13 cellular contexts compared by ENCODE assay signal in the genomic region with DNA sequence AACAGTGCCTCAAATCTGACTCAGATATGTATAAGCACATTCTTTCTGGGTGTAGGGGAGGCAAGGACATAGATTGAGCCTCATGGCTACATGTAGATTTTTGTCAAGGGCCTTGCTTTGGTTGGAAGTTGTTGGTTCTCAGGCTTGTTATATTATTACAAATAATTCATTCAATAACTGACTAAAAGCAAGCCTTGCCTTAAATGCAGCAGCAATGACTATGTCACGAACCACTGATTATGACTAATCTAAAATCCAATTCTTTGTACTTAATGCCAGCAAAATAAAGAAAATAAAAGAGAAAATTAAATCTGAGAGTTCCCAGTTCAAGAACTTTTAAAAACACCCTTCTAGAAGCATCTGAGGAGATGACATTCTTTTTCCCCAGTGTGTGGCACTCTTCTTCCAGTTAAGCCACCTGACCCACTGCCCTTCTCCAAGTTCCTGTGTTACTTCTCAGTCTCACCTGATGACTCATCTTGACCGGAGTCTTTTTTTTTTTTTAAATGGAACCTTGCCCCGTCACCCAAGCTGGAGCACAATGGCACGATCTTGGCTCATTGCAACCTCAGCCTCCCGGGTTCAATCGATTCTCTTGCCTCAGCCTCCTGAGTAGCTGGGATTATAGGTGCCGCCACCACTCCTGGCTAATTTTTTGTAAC.
DNase-seq lines count a peak whose midpoint lies in the region; ATAC-seq, FAIRE-seq and TF ChIP-seq lines count a peak whose summit lies in the region.
"Had no signal": no experiment of that assay in that cellular context is flagged by ENCODE, and none has a peak within 500 bp of the region (broad histone marks: within the 10 kb centered on the region; RNA-seq: fewer than 3 reads in every experiment).

No MANE protein-coding gene starts in this region.

- no peak overlapping the region for H3K9ac ChIP-seq in kidney (ENCODE audit: low read length in 2 of 2)

- H3K4me1 ChIP-seq in HEK293 (ENCODE audit: control insufficient read depth, insufficient read depth, low read length) (no peaks in the 10 kb centered on the region), kidney (ENCODE audit: control insufficient read depth in 1 of 2, insufficient read depth in 1 of 2, low read depth in 1 of 2, low read length in 2 of 2) (no peaks in the 10 kb centered on the region)
- H3K4me1 ChIP-seq: heart right ventricle had no signal

- H3K4me1 Mint-ChIP-seq in Calu3 (ENCODE audit: low read depth, unreplicated experiment) = peaks cover 31% of the 10 kb centered on the region
- H3K4me1 Mint-ChIP-seq in activated CD4-positive, alpha-beta memory T cell treated with anti-CD3 and anti-CD28 coated beads, Interleukin-2, amount 10 ng/mL, durations not matched to agents 7 days and 5 days = peaks cover 1% of the 10 kb centered on the region
- H3K4me1 Mint-ChIP-seq: activated CD4-positive, alpha-beta T cell treated with anti-CD3 and anti-CD28 coated beads, Interleukin-2, amount 10 ng/mL, durations not matched to agents 7 days and 5 days had no signal

- no peaks in the 10 kb centered on the region for H3K36me3 ChIP-seq in HEK293 (ENCODE audit: control insufficient read depth in 2 of 2, insufficient read depth in 1 of 2, low read length in 2 of 2)
- no peaks in the 10 kb centered on the region for H3K36me3 ChIP-seq in kidney (ENCODE audit: control insufficient read depth in 1 of 2, insufficient read depth in 2 of 2, low read length in 2 of 2)
- H3K36me3 ChIP-seq: heart right ventricle had no signal

- TF ChIP-seq CTCF in Calu3 (IDR thresholded peaks at IDR 0.05; ENCODE audit: unreplicated experiment) = no peak
- no peak for TF ChIP-seq CTCF in HEK293 (tag by site-specific recombination; IDR thresholded peaks at IDR 0.05)
- no peak for TF ChIP-seq CTCF in kidney (IDR thresholded peaks at IDR 0.05; ENCODE audit: borderline replicate concordance, extremely low read depth, insufficient read depth)

- no peak for TF ChIP-seq POLR2A in GM12892 (IDR thresholded peaks at IDR 0.05; ENCODE audit: low read depth, low read length)

- peaks cover 3% of the 10 kb centered on the region for H3K9me3 Mint-ChIP-seq in Calu3 (ENCODE audit: low read depth, unreplicated experiment)
- H3K9me3 Mint-ChIP-seq in activated CD4-positive, alpha-beta memory T cell treated with anti-CD3 and anti-CD28 coated beads, Interleukin-2, amount 10 ng/mL, durations not matched to agents 7 days and 5 days = no peaks in the 10 kb centered on the region

- H3K9me3 ChIP-seq in HEK293 (ENCODE audit: control insufficient read depth, insufficient read depth, low read depth, low read length) (no peaks in the 10 kb centered on the region), kidney (ENCODE audit: control insufficient read depth in 1 of 2, low read length in 2 of 2) (no peaks in the 10 kb centered on the region)
- H3K9me3 ChIP-seq: heart right ventricle had no signal

- POLR2A ChIA-PET in HEK293 (lab: Yijun Ruan, JAX) = no interaction called here
- POLR2A ChIA-PET in activated CD4-positive, alpha-beta memory T cell treated with anti-CD3 and anti-CD28 coated beads, Interleukin-2, amount 10 ng/mL, durations not matched to agents 7 days and 5 days (lab: Charles Lee) = no interaction called here

- no peak for ATAC-seq in HG03045 (IDR thresholded peaks at IDR 0.05; ENCODE audit: unreplicated experiment)
- ATAC-seq: heart right ventricle had no signal

- H3K4me3 Mint-ChIP-seq in Calu3 (ENCODE audit: low read depth, unreplicated experiment) = no peak overlapping the region
- no peak overlapping the region for H3K4me3 Mint-ChIP-seq in activated CD4-positive, alpha-beta memory T cell treated with anti-CD3 and anti-CD28 coated beads, Interleukin-2, amount 10 ng/mL, durations not matched to agents 7 days and 5 days
- H3K4me3 Mint-ChIP-seq: activated CD4-positive, alpha-beta T cell treated with anti-CD3 and anti-CD28 coated beads, Interleukin-2, amount 10 ng/mL, durations not matched to agents 7 days and 5 days had no signal

- intact Hi-C loops in Calu3 (cut with micrococcal nuclease; ENCODE audit: unreplicated experiment) = loop anchor here (1.0 to 2.0 kb wide), 2 partner anchors 44 to 48 kb away; no protein-coding TSS in a partner anchor
- intact Hi-C loops in kidney (cut with DNase I) = no loop called here

- no peaks in the 10 kb centered on the region for H3K27me3 Mint-ChIP-seq in Calu3 (ENCODE audit: unreplicated experiment)
- H3K27me3 Mint-ChIP-seq in activated CD4-positive, alpha-beta memory T cell treated with anti-CD3 and anti-CD28 coated beads, Interleukin-2, amount 10 ng/mL, durations not matched to agents 7 days and 5 days = no peaks in the 10 kb centered on the region

- FAIRE-seq in RCC 7860 (lab: Jason Lieb, UNC) (peak; percentile 91), kidney (lab: Jason Lieb, UNC) (no peak), GM12892 (lab: Jason Lieb, UNC) (no peak)

- H3K4me3 ChIP-seq in HEK293 (ENCODE audit: low read depth, low read length) (no peak overlapping the region), kidney (ENCODE audit: low read length in 2 of 2) (no peak overlapping the region)
- H3K4me3 ChIP-seq: heart right ventricle had no signal

- no peak overlapping the region for H3K27ac ChIP-seq in HEK293 (ENCODE audit: extremely low read depth, low read depth, low read length)
- H3K27ac ChIP-seq in kidney (ENCODE audit: low read depth in 2 of 2, low read length in 2 of 2) = no peak overlapping the region
- H3K27ac ChIP-seq: heart right ventricle had no signal

- BruUV-seq in Calu3 (replicated peaks; lab: Mats Ljungman, UMichigan) = no TSS peak

- CTCF ChIA-PET in Calu3 (lab: Charles Lee) (interaction anchor here (0.6 kb wide), 3 partner anchors 14 to 67 kb away, joined by 3 to 4 read pairs (median 4); no protein-coding TSS in a partner anchor), HEK293 (lab: Yijun Ruan, JAX) (interaction anchor here (0.5 to 1.1 kb wide), 4 partner anchors 9 to 500 kb away, joined by 3 to 7 read pairs (median 4); no protein-coding TSS in a partner anchor)
- CTCF ChIA-PET in activated CD4-positive, alpha-beta memory T cell treated with anti-CD3 and anti-CD28 coated beads, Interleukin-2, amount 10 ng/mL, durations not matched to agents 7 days and 5 days (lab: Charles Lee) = no interaction called here

- peak; percentile 65 for DNase-seq in Calu3
- DNase-seq in RCC 7860 (ENCODE audit: low spot score) = peak; percentile 86
- DNase-seq in iPS DF 4.7 (ENCODE audit: extremely low read depth, low spot score) = peak; percentile 22
- no peak for DNase-seq in kidney
- no peak for DNase-seq in activated CD4-positive, alpha-beta memory T cell treated with anti-CD3 and anti-CD28 coated beads, Interleukin-2, amount 10 ng/mL, durations not matched to agents 7 days and 5 days
- no peak for DNase-seq in GM12892 (ENCODE audit: insufficient read length)
- DNase-seq: activated CD4-positive, alpha-beta T cell treated with anti-CD3 and anti-CD28 coated beads, Interleukin-2, amount 10 ng/mL, durations not matched to agents 7 days and 5 days; C1 segment of cervical spinal cord; heart right ventricle; NCI-H748 treated with DMSO at 0.1 percent for 48 hours; nucleus accumbens had no signal

- peak overlapping the region; percentile 70 for H3K27ac Mint-ChIP-seq in Calu3 (ENCODE audit: unreplicated experiment)
- H3K27ac Mint-ChIP-seq in activated CD4-positive, alpha-beta memory T cell treated with anti-CD3 and anti-CD28 coated beads, Interleukin-2, amount 10 ng/mL, durations not matched to agents 7 days and 5 days = no peak overlapping the region
- H3K27ac Mint-ChIP-seq: activated CD4-positive, alpha-beta T cell treated with anti-CD3 and anti-CD28 coated beads, Interleukin-2, amount 10 ng/mL, durations not matched to agents 7 days and 5 days had no signal

- H3K36me3 Mint-ChIP-seq in Calu3 (ENCODE audit: insufficient read depth, unreplicated experiment) = peaks cover 4% of the 10 kb centered on the region
- H3K36me3 Mint-ChIP-seq in activated CD4-positive, alpha-beta memory T cell treated with anti-CD3 and anti-CD28 coated beads, Interleukin-2, amount 10 ng/mL, durations not matched to agents 7 days and 5 days (ENCODE audit: low read depth) = no peaks in the 10 kb centered on the region

TF ChIP-seq in HEK293, 187 proteins besides CTCF, POLR2A, EP300 and RAD21:
- no peak for TF ChIP-seq ZNF768 (tag by site-specific recombination; IDR thresholded peaks at IDR 0.05)
- TF ChIP-seq ZNF654 (tag by site-specific recombination; IDR thresholded peaks at IDR 0.05; ENCODE audit: low read depth) = peak; percentile 25; the same call in 1 of the 2 replicates

Comparison
In these comparisons a context has a peak if more than half of its experiments do, and no peak if none do; other contexts are left out.
1. DNase-seq: peak in Calu3 (single experiment), RCC 7860 (single experiment) and iPS DF 4.7 (single experiment); none in kidney (single experiment), activated CD4-positive, alpha-beta memory T cell treated with anti-CD3 and anti-CD28 coated beads, Interleukin-2, amount 10 ng/mL, durations not matched to agents 7 days and 5 days (single experiment) and GM12892 (single experiment).